In genomic region chr14:93116676-93117200, GRCh38 we compare ENCODE assay signal across 9 cellular contexts. TPM values are rescaled to one million over a fixed set of nuclear protein-coding genes. Genes with fewer than 3 reads are reported as not detected.
DNase-seq lines count a peak whose midpoint lies in the region; ATAC-seq and TF ChIP-seq lines count a peak whose summit lies in the region.
"Had no signal": no experiment of that assay in that cellular context is flagged by ENCODE, and none has a peak within 500 bp of the region (broad histone marks: within the 10 kb centered on the region; RNA-seq: fewer than 3 reads in every experiment).

No MANE protein-coding gene starts in this region.

- H3K27ac ChIP-seq in layer of hippocampus (ENCODE audit: low read depth, low read length) (peak overlapping the region; percentile 94), temporal lobe (ENCODE audit: low read depth, low read length) (peak overlapping the region; percentile 81)

- no peak for TF ChIP-seq CTCF in GM10266 (IDR thresholded peaks at IDR 0.05; ENCODE audit: control insufficient read depth, insufficient read depth, low read depth, missing control alignments)

- peak overlapping the region; percentile 85 for H3K27ac Mint-ChIP-seq in T-helper 2 cell treated with Interferon-gamma antibody and Interleukin-4, amounts not matched to agents 5 μg/mL and 100 μg/mL, for 36 hours
- peak overlapping the region; percentile 72 to 79 for H3K27ac Mint-ChIP-seq in activated naive CD4-positive, alpha-beta T cell treated with anti-CD3 and anti-CD28 coated beads, Interleukin-2, amount 50 U/mL, for 72 hours

- peaks cover 5% of the 10 kb centered on the region for H3K36me3 Mint-ChIP-seq in T-helper 2 cell treated with Interferon-gamma antibody and Interleukin-4, amounts not matched to agents 5 μg/mL and 100 μg/mL, for 36 hours (ENCODE audit: low read depth)
- no peaks in the 10 kb centered on the region for H3K36me3 Mint-ChIP-seq in activated naive CD4-positive, alpha-beta T cell treated with anti-CD3 and anti-CD28 coated beads, Interleukin-2, amount 50 U/mL, for 72 hours

- peak overlapping the region; percentile 84 for H3K4me3 Mint-ChIP-seq in T-helper 2 cell treated with Interferon-gamma antibody and Interleukin-4, amounts not matched to agents 5 μg/mL and 100 μg/mL, for 36 hours

- peaks cover 24% of the 10 kb centered on the region for H3K4me1 Mint-ChIP-seq in T-helper 2 cell treated with Interferon-gamma antibody and Interleukin-4, amounts not matched to agents 5 μg/mL and 100 μg/mL, for 36 hours (ENCODE audit: low read depth)

- H3K9me3 Mint-ChIP-seq in T-helper 2 cell treated with Interferon-gamma antibody and Interleukin-4, amounts not matched to agents 5 μg/mL and 100 μg/mL, for 36 hours: no peaks in the 10 kb centered on the region
- H3K9me3 Mint-ChIP-seq in activated naive CD4-positive, alpha-beta T cell treated with anti-CD3 and anti-CD28 coated beads, Interleukin-2, amount 50 U/mL, for 72 hours: no peaks in the 10 kb centered on the region

- H3K27me3 ChIP-seq in layer of hippocampus (ENCODE audit: control insufficient read depth, insufficient read depth, low read length): no peaks in the 10 kb centered on the region

- H3K27me3 Mint-ChIP-seq in T-helper 2 cell treated with Interferon-gamma antibody and Interleukin-4, amounts not matched to agents 5 μg/mL and 100 μg/mL, for 36 hours (ENCODE audit: low read depth): no peaks in the 10 kb centered on the region

- no peak for ATAC-seq in activated naive CD4-positive, alpha-beta T cell treated with anti-CD3 and anti-CD28 coated beads, Interleukin-2, amount 50 U/mL, for 72 hours
- ATAC-seq in HG03095 (IDR thresholded peaks at IDR 0.05; ENCODE audit: unreplicated experiment) (no peak), HG03139 (IDR thresholded peaks at IDR 0.05; ENCODE audit: unreplicated experiment) (no peak)

- no peak for DNase-seq in T-helper 2 cell treated with Interferon-gamma antibody and Interleukin-4, amounts not matched to agents 5 μg/mL and 100 μg/mL, for 36 hours (ENCODE audit: low spot score)
- no peak for DNase-seq in T-helper 2 cell
- no peak for DNase-seq in activated naive CD4-positive, alpha-beta T cell treated with anti-CD3 and anti-CD28 coated beads, Interleukin-2, amount 50 U/mL, for 72 hours (ENCODE audit: low spot score in 2 of 2)
- no peak for DNase-seq in GM10266 (ENCODE audit: extremely low spot score)
- DNase-seq: posterior cingulate gyrus had no signal

RNA-seq across cellular contexts. Expression of gene ITPK1, which starts 1.0 kb away (rescaled TPM):
- 10 to 100 TPM; 15.2 to 33.2 TPM for total RNA-seq in activated naive CD4-positive, alpha-beta T cell treated with anti-CD3 and anti-CD28 coated beads, Interleukin-2, amount 50 U/mL, for 72 hours
- total RNA-seq in temporal lobe: 23.1 TPM
